Comparison of ENCODE assay signal across 18 cellular contexts in the genomic region with DNA sequence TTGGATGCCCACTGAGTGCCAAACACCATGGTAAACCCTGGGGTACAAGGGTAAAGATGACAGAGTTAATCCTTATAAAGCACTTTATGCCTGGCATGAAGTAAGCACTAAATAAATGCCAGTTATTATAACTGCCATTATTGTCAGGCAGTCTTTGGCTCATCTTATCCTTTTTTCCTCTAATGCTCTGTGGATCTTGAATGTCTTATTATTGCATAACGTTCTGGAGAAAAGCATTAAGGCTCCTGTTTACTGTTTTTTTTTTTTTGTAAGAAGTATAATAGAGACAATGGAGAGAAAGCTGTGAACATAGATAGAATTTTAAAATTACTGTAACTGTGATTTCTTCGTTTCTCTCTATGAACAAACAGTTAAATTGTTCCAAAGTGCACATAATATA.
"Had no signal": no experiment of that assay in that cellular context is flagged by ENCODE, and none has a peak within 500 bp of the region (broad histone marks: within the 10 kb centered on the region; RNA-seq: fewer than 3 reads in every experiment).

No MANE protein-coding gene starts in this region.

- FAIRE-seq: bronchial epithelial cell, endometrium had no signal

- H3K27ac ChIP-seq: dorsolateral prefrontal cortex had no signal

- H3K4me3 ChIP-seq: dorsolateral prefrontal cortex, mucosa of descending colon, spleen, stomach had no signal

- H3K4me1 ChIP-seq: spleen had no signal

- DNase-seq: activated CD4-positive, alpha-beta T cell treated with anti-CD3 and anti-CD28 coated beads, Interleukin-2, amount 50 U/mL, for 4 hours; activated CD4-positive, CD25-positive, alpha-beta regulatory T cell treated with anti-CD3 and anti-CD28 coated beads, Interleukin-2, amount 50 U/mL, for 72 hours; activated naive CD4-positive, alpha-beta T cell treated with Interleukin-2 at 50 U/mL for 16 hours; activated naive CD8-positive, alpha-beta T cell treated with anti-CD3 and anti-CD28 coated beads, Interleukin-2, amount 50 U/mL, for 24 hours; activated T-cell treated with anti-CD3 and anti-CD28 coated beads for 4 hours; aorta; dorsolateral prefrontal cortex; foreskin fibroblast; immature natural killer cell; mucosa of descending colon; natural killer cell; occipital lobe; spleen; stomach had no signal

- H3K27me3 ChIP-seq: dorsolateral prefrontal cortex, spleen, stomach had no signal

- H3K36me3 ChIP-seq: spleen, stomach had no signal

- ATAC-seq: activated naive CD8-positive, alpha-beta T cell treated with anti-CD3 and anti-CD28 coated beads, Interleukin-2, amount 50 U/mL, for 24 hours; activated T-helper 17 cell treated with anti-CD3 and anti-CD28 coated beads, Interleukin-2, amount 50 U/mL, for 72 hours; esophagus mucosa; mucosa of descending colon; natural killer cell had no signal
